Comparison of ENCODE assay signal across 21 cellular contexts in the genomic region with DNA sequence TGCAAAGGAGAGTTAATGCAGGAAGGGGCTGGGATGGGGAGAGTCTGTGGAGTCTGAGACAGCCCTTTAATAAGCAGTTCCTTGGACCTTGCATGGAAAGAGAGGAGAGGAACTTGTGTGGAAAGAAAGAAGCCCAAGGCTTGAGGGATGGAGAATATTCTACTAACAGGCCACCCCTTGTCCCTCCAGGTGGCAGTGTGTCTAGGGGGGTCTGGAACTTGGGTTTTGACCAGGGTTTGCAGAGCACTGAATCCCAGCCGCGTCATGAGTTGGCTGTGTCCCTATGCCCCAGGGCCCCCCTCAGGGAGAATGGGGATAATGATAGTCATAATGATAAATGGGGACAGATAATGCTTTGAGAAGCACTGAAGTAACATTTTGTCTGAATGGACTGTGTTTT. TPM values are rescaled to one million over a fixed set of nuclear protein-coding genes. Genes with fewer than 3 reads are reported as not detected.
"Had no signal": no experiment of that assay in that cellular context is flagged by ENCODE, and none has a peak within 500 bp of the region (broad histone marks: within the 10 kb centered on the region; RNA-seq: fewer than 3 reads in every experiment).

No MANE protein-coding gene starts in this region.

- H3K4me1 Mint-ChIP-seq: activated CD8-positive, alpha-beta memory T cell treated with anti-CD3 and anti-CD28 coated beads, Interleukin-2, amount 10 ng/mL, durations not matched to agents 7 days and 5 days; memory B cell; naive thymus-derived CD8-positive, alpha-beta T cell; T-cell had no signal

- H3K9me3 ChIP-seq: colonic mucosa, sigmoid colon, stomach, testis, upper lobe of right lung had no signal

- H3K27me3 ChIP-seq: colonic mucosa, sigmoid colon, stomach, testis, upper lobe of right lung had no signal

- ATAC-seq: activated CD8-positive, alpha-beta memory T cell treated with anti-CD3 and anti-CD28 coated beads, Interleukin-2, amount 10 ng/mL, durations not matched to agents 7 days and 5 days; left ventricle myocardium superior; naive thymus-derived CD8-positive, alpha-beta T cell; T-cell; upper lobe of right lung had no signal

- H3K36me3 ChIP-seq: colonic mucosa, sigmoid colon, stomach, upper lobe of right lung had no signal

- H3K27ac ChIP-seq: colonic mucosa, sigmoid colon, stomach, testis, upper lobe of right lung had no signal

- H3K4me1 ChIP-seq: colonic mucosa, sigmoid colon, testis had no signal

- DNase-seq: activated CD4-positive, alpha-beta T cell treated with anti-CD3 and anti-CD28 coated beads, Interleukin-2, amount 50 U/mL, for 48 hours; activated CD8-positive, alpha-beta memory T cell treated with anti-CD3 and anti-CD28 coated beads, Interleukin-2, amount 10 ng/mL, durations not matched to agents 7 days and 5 days; activated naive CD4-positive, alpha-beta T cell treated with anti-CD3 and anti-CD28 coated beads, Interleukin-2, amount 50 U/mL, for 16 hours; activated T-cell treated with anti-CD3 and anti-CD28 coated beads, Interleukin-2, amount 50 U/mL, for 1 hour; colonic mucosa; foreskin melanocyte; head of caudate nucleus; kidney glomerular epithelial cell; left ventricle myocardium superior; naive thymus-derived CD8-positive, alpha-beta T cell; occipital lobe; sigmoid colon; stimulated activated CD4-positive, alpha-beta T cell treated with anti-CD3 and anti-CD28 coated beads, Interleukin-12 subunit alpha, Interleukin-12 subunit beta, amount 100 ng/mL, for 4 hours; stimulated activated CD4-positive, alpha-beta T cell treated with anti-CD3 and anti-CD28 coated beads, Interleukin-2, amount 100 ng/mL, for 24 hours; stomach; T-cell; T1000; testis; upper lobe of right lung had no signal

- FAIRE-seq: endothelial cell of umbilical vein had no signal

- H3K27ac Mint-ChIP-seq: activated CD8-positive, alpha-beta memory T cell treated with anti-CD3 and anti-CD28 coated beads, Interleukin-2, amount 10 ng/mL, durations not matched to agents 7 days and 5 days; memory B cell; naive thymus-derived CD8-positive, alpha-beta T cell; T-cell had no signal

- H3K4me3 ChIP-seq: colonic mucosa, sigmoid colon, stomach, testis, upper lobe of right lung had no signal

- H3K9me3 Mint-ChIP-seq: memory B cell; naive thymus-derived CD8-positive, alpha-beta T cell; T-cell had no signal

- H3K36me3 Mint-ChIP-seq: activated CD8-positive, alpha-beta memory T cell treated with anti-CD3 and anti-CD28 coated beads, Interleukin-2, amount 10 ng/mL, durations not matched to agents 7 days and 5 days; memory B cell; naive thymus-derived CD8-positive, alpha-beta T cell; T-cell had no signal

- H3K4me3 Mint-ChIP-seq: activated CD8-positive, alpha-beta memory T cell treated with anti-CD3 and anti-CD28 coated beads, Interleukin-2, amount 10 ng/mL, durations not matched to agents 7 days and 5 days; memory B cell; naive thymus-derived CD8-positive, alpha-beta T cell; T-cell had no signal

RNA-seq across cellular contexts. Expression of gene TCF7L1, which starts 15.0 kb away (rescaled TPM):
- total RNA-seq: activated CD8-positive, alpha-beta memory T cell treated with anti-CD3 and anti-CD28 coated beads, Interleukin-2, amount 10 ng/mL, durations not matched to agents 7 days and 5 days; naive thymus-derived CD8-positive, alpha-beta T cell had no signal
